1 cellular context compared by ENCODE assay signal in the genomic region with DNA sequence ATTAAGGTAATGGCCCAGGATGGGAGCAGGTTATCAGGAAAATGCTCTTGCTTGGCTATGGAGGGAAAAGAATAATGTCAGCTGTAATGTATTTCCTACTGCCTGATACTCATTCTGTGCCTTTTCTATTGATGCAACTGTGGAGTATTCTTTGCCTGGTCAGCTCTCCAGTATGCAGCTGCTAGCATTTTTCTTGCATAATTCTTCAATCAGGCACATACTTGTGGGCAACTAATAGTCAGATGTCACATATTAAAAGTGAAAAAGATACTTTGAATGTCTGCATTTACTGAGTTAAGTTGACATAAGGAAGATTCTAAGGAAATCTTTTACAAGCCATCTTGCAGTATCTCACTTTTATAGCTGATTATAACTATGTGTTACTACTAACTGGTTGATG.
TF ChIP-seq lines count a peak whose summit lies in the region.

No MANE protein-coding gene starts in this region.

TF ChIP-seq in HepG2, 621 proteins besides CTCF, POLR2A, EP300 and RAD21:
- TF ChIP-seq ZMYM2 (CRISPR knock-in tag; IDR thresholded peaks at IDR 0.05) (no peak), SNAPC2 (CRISPR knock-in tag; IDR thresholded peaks at IDR 0.05) (no peak), MBD4 (IDR thresholded peaks at IDR 0.05; ENCODE audit: borderline replicate concordance, low read length) (no peak), ZNF468 (CRISPR knock-in tag; IDR thresholded peaks at IDR 0.05) (no peak), ZNF607 (CRISPR knock-in tag; IDR thresholded peaks at IDR 0.05; ENCODE audit: borderline replicate concordance) (no peak), POLR2AphosphoS2 (IDR thresholded peaks at IDR 0.05; ENCODE audit: low read depth, low read length) (no peak), ZKSCAN5 (CRISPR knock-in tag; IDR thresholded peaks at IDR 0.05) (no peak), RCOR2 (CRISPR knock-in tag; IDR thresholded peaks at IDR 0.05) (no peak), ZNF225 (CRISPR knock-in tag; IDR thresholded peaks at IDR 0.05) (no peak), RORA (CRISPR knock-in tag; IDR thresholded peaks at IDR 0.05) (no peak), ZMAT5 (CRISPR knock-in tag; IDR thresholded peaks at IDR 0.05; ENCODE audit: borderline replicate concordance, low read depth) (no peak), ZNF577 (CRISPR knock-in tag; IDR thresholded peaks at IDR 0.05; ENCODE audit: borderline replicate concordance, low read depth) (no peak), NFYC (CRISPR knock-in tag; IDR thresholded peaks at IDR 0.05) (no peak), ZSCAN20 (CRISPR knock-in tag; IDR thresholded peaks at IDR 0.05; ENCODE audit: borderline replicate concordance) (no peak)
- TF ChIP-seq, protein P1, sequence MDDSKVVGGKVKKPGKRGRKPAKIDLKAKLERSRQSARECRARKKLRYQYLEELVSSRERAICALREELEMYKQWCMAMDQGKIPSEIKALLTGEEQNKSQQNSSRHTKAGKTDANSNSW (CRISPR knock-in tag; IDR thresholded peaks at IDR 0.05; ENCODE audit: borderline replicate concordance): no peak
- TF ChIP-seq, protein P2, sequence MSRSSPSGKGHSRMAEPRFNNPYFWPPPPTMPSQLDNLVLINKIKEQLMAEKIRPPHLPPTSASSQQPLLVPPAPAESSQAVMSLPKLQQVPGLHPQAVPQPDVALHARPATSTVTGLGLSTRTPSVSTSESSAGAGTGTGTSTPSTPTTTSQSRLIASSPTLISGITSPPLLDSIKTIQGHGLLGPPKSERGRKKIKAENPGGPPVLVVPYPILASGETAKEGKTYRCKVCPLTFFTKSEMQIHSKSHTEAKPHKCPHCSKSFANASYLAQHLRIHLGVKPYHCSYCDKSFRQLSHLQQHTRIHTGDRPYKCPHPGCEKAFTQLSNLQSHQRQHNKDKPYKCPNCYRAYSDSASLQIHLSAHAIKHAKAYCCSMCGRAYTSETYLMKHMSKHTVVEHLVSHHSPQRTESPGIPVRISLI (CRISPR knock-in tag; IDR thresholded peaks at IDR 0.05; ENCODE audit: borderline replicate concordance): no peak
